In the genomic region with DNA sequence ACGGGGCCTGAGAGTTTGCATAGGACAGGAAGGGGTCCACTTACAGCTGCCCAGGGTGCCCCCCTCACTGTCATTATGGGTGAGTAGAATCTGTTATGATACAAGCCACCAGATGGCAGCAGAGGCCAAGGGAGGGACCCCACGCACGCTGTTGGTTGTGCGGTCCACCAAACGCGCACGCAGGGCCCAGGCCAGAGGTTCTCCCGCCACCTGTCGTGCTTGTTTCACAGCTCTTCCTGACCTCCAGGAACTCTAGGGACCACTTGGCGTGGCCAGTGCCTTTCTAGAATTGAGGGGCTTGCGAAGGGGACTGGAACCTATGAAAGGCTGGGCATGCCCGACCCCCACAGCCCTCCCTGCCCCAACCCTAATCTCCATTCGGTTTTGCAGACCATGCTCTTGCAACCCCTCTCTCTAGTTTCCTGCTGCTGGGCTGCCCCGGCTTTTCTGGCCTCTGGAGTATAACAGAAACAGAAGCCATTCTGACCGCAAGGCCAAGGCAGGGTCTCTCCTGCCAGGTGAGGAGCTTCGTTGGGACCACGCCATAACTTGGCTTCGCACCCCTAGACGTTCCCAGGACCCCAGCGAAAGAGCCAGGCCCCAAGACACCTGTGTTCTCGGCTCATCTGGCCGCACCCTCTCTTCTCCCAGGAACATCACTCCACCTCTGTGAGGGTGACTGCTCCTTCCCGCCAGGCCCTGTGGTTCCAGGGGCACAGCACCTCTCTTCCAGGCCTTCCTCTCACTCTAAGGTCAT, we compare ENCODE assay signal across 9 cellular contexts. TPM values are rescaled to one million over a fixed set of nuclear protein-coding genes. Genes with fewer than 3 reads are reported as not detected.
A peak's percentile ranks its signal among the peaks of the same experiment; 100 is the strongest.
DNase-seq lines count a peak whose midpoint lies in the region; ATAC-seq and TF ChIP-seq lines count a peak whose summit lies in the region.
"Had no signal": no experiment of that assay in that cellular context is flagged by ENCODE, and none has a peak within 500 bp of the region (broad histone marks: within the 10 kb centered on the region; RNA-seq: fewer than 3 reads in every experiment).

No MANE protein-coding gene starts in this region.

- H3K27ac ChIP-seq in 22Rv1, result no peak overlapping the region
- no peak overlapping the region for H3K27ac ChIP-seq in lower lobe of right lung

- H3K4me1 ChIP-seq in lower lobe of right lung, result peaks cover 11% of the 10 kb centered on the region

- TF ChIP-seq CTCF in 22Rv1 (IDR thresholded peaks at IDR 0.05) (peak; percentile 82), GM12874 (IDR thresholded peaks at IDR 0.05; ENCODE audit: insufficient read depth, low read depth, low read length) (peak; percentile 69), lower lobe of right lung (IDR thresholded peaks at IDR 0.05) (peak; percentile 73)

- H3K9me3 ChIP-seq in lower lobe of right lung, result no peaks in the 10 kb centered on the region

- H3K27me3 ChIP-seq in lower lobe of right lung (ENCODE audit: low read depth), result no peaks in the 10 kb centered on the region

- H3K36me3 ChIP-seq in lower lobe of right lung, result no peaks in the 10 kb centered on the region

- DNase-seq in NCI-H2081 (lab: John Stamatoyannopoulos, UW), result peak; percentile 73 to 85
- DNase-seq in activated CD4-positive, CD25-positive, alpha-beta regulatory T cell treated with anti-CD3 and anti-CD28 coated beads, Interleukin-2, amount 50 U/mL, for 72 hours, result peak; percentile 58
- peak; percentile 21 to 58 for DNase-seq in dermis microvascular lymphatic vessel endothelial cell (ENCODE audit: low read depth in 2 of 2)
- DNase-seq in lower lobe of right lung, result peak; percentile 63
- DNase-seq in stimulated activated CD8-positive, alpha-beta memory T cell treated with anti-CD3 and anti-CD28 coated beads, Interleukin-15, amount 100 ng/mL, for 48 hours (ENCODE audit: low read depth in 2 of 2), result peak; percentile 9 to 11

- intact Hi-C loops in lower lobe of right lung (cut with DNase I), result no loop called here

- H3K4me3 ChIP-seq in lower lobe of right lung, result no peak overlapping the region

- ATAC-seq in lower lobe of right lung (peak; percentile 67 to 75), GM19328 (IDR thresholded peaks at IDR 0.05; ENCODE audit: unreplicated experiment) (no peak)

RNA-seq across cellular contexts. Expression of gene ALDH1L1, which starts 46.0 kb away (rescaled TPM):
- not detected in 2 replicates for total RNA-seq in dermis microvascular lymphatic vessel endothelial cell
- 2.8 TPM for total RNA-seq in lower lobe of right lung
- total RNA-seq: glomerular endothelial cell had no signal

RNA-seq across cellular contexts. Expression of gene SLC41A3, which starts 50.5 kb away (rescaled TPM):
- total RNA-seq in dermis microvascular lymphatic vessel endothelial cell, result 56.0 and 211 TPM in 2 replicates
- total RNA-seq in lower lobe of right lung, result 36.2 TPM

Comparison
In these comparisons a context has a peak if more than half of its experiments do, and no peak if none do; other contexts are left out.
1. DNase-seq: peak in every context shown above with its lines; median percentile 79 in NCI-H2081; 63 in lower lobe of right lung; 58 in activated CD4-positive, CD25-positive, alpha-beta regulatory T cell treated with anti-CD3 and anti-CD28 coated beads, Interleukin-2, amount 50 U/mL, for 72 hours; 40 in dermis microvascular lymphatic vessel endothelial cell; 10 in stimulated activated CD8-positive, alpha-beta memory T cell treated with anti-CD3 and anti-CD28 coated beads, Interleukin-15, amount 100 ng/mL, for 48 hours.